ENCODE assay signal across 1 cellular context in the genomic region with DNA sequence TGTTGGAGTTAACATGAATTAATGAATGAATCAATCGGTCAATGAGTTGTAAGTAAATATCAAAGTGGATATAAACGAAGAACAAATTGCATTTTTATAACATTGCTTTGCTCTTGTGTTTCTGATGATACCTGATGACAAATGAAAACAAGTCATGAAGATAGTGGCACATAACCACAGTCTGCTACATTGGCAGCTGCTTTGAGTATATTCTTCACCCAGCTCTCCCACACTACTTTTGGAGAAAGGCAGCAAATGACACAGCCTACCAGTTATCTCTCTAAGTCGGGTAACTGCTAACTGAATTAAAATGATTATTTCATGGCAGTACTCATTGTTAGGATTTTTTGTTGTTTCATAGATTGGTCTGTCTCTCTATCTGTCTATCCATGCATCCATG.
TF ChIP-seq lines count a peak whose summit lies in the region.

No MANE protein-coding gene starts in this region.

TF ChIP-seq in GM12878, 131 proteins besides CTCF, POLR2A, EP300 and RAD21 (continued from another document):
- TF ChIP-seq WRNIP1 (IDR thresholded peaks at IDR 0.05; ENCODE audit: borderline replicate concordance, low read depth, low read length), result no peak
- TF ChIP-seq ZSCAN29 (IDR thresholded peaks at IDR 0.05), result no peak
- no peak for TF ChIP-seq BMI1 (IDR thresholded peaks at IDR 0.05; ENCODE audit: borderline replicate concordance)
- TF ChIP-seq TCF7 (IDR thresholded peaks at IDR 0.05; ENCODE audit: borderline replicate concordance), result no peak
- no peak for TF ChIP-seq TCF3 (IDR thresholded peaks at IDR 0.05; ENCODE audit: borderline replicate concordance, insufficient read depth, low read depth, low read length)
- TF ChIP-seq NRF1 (conservative IDR thresholded peaks at IDR 0.05; ENCODE audit: low read depth, low read length), result no peak
- TF ChIP-seq CHD2 (IDR thresholded peaks at IDR 0.05; ENCODE audit: borderline replicate concordance, low read depth, low read length), result no peak
- TF ChIP-seq EZH2 (IDR thresholded peaks at IDR 0.05; ENCODE audit: borderline replicate concordance, control insufficient read depth, low read depth, low read length), result no peak
- no peak for TF ChIP-seq ZZZ3 (IDR thresholded peaks at IDR 0.05; ENCODE audit: control insufficient read depth, insufficient read length, low read depth)
- TF ChIP-seq, protein P1, sequence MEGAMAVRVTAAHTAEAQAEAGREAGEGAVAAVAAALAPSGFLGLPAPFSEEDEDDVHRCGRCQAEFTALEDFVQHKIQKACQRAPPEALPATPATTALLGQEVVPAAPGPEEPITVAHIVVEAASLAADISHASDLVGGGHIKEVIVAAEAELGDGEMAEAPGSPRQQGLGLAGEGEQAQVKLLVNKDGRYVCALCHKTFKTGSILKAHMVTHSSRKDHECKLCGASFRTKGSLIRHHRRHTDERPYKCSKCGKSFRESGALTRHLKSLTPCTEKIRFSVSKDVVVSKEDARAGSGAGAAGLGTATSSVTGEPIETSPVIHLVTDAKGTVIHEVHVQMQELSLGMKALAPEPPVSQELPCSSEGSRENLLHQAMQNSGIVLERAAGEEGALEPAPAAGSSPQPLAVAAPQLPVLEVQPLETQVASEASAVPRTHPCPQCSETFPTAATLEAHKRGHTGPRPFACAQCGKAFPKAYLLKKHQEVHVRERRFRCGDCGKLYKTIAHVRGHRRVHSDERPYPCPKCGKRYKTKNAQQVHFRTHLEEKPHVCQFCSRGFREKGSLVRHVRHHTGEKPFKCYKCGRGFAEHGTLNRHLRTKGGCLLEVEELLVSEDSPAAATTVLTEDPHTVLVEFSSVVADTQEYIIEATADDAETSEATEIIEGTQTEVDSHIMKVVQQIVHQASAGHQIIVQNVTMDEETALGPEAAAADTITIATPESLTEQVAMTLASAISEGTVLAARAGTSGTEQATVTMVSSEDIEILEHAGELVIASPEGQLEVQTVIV (IDR thresholded peaks at IDR 0.05; ENCODE audit: borderline replicate concordance, partially characterized antibody), result no peak
- TF ChIP-seq, protein P2, sequence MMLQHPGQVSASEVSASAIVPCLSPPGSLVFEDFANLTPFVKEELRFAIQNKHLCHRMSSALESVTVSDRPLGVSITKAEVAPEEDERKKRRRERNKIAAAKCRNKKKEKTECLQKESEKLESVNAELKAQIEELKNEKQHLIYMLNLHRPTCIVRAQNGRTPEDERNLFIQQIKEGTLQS (IDR thresholded peaks at IDR 0.05; ENCODE audit: borderline replicate concordance, extremely low read depth, low read depth, low read length), result no peak
- no peak for TF ChIP-seq ZNF24 (IDR thresholded peaks at IDR 0.05)
- no peak for TF ChIP-seq SMAD1 (IDR thresholded peaks at IDR 0.05; ENCODE audit: low read depth, partially characterized antibody)
- TF ChIP-seq, protein P3, sequence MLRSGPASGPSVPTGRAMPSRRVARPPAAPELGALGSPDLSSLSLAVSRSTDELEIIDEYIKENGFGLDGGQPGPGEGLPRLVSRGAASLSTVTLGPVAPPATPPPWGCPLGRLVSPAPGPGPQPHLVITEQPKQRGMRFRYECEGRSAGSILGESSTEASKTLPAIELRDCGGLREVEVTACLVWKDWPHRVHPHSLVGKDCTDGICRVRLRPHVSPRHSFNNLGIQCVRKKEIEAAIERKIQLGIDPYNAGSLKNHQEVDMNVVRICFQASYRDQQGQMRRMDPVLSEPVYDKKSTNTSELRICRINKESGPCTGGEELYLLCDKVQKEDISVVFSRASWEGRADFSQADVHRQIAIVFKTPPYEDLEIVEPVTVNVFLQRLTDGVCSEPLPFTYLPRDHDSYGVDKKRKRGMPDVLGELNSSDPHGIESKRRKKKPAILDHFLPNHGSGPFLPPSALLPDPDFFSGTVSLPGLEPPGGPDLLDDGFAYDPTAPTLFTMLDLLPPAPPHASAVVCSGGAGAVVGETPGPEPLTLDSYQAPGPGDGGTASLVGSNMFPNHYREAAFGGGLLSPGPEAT (IDR thresholded peaks at IDR 0.05; ENCODE audit: low read depth), result no peak
- TF ChIP-seq HDAC2 (IDR thresholded peaks at IDR 0.05), result no peak
- no peak for TF ChIP-seq BCL11A (IDR thresholded peaks at IDR 0.05; ENCODE audit: low read depth, low read length)
- TF ChIP-seq, protein P4, sequence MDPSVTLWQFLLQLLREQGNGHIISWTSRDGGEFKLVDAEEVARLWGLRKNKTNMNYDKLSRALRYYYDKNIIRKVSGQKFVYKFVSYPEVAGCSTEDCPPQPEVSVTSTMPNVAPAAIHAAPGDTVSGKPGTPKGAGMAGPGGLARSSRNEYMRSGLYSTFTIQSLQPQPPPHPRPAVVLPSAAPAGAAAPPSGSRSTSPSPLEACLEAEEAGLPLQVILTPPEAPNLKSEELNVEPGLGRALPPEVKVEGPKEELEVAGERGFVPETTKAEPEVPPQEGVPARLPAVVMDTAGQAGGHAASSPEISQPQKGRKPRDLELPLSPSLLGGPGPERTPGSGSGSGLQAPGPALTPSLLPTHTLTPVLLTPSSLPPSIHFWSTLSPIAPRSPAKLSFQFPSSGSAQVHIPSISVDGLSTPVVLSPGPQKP (IDR thresholded peaks at IDR 0.05; ENCODE audit: low read depth, low read length), result no peak
TF ChIP-seq in GM12878: peak in this region for 0.
